In the genomic region with DNA sequence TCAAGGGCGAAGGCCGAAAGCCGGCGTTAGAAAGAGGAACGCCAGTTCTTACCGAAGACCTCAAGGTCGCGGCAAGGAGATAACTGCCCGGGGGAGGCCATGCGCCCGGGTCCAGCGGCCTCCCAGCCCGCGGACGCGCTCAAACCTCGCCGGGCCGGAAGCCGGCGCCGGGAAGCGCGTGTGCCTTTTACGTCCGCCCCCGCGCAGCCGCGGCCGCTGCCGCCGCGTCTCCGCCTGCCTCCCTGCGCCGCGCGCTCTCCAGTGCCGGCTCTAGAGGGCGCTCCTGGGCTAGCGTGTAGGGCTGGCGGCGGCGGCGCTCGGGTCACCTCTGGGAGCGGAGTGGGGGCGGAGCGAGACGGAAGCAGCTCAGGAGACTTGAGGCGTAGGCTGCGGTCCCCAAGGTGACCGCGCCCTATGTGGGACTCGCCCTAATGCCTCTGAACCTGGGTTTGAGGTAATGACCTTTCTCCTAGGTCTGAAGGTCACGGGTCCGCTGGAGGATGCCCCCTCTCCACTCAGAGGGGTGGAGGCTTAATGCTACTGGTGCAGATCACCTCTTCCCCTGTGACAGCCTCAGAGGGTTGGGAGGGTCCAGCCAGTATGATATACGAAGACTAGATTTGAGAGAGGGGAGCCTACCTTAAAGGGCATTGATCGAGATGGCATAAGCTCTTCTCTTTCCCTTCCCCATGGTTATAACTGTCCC, we compare ENCODE assay signal across 8 cellular contexts. TPM values are rescaled to one million over a fixed set of nuclear protein-coding genes. Genes with fewer than 3 reads are reported as not detected.
DNase-seq lines count a peak whose midpoint lies in the region; ATAC-seq, FAIRE-seq and TF ChIP-seq lines count a peak whose summit lies in the region.

No MANE protein-coding gene starts in this region.

- TF ChIP-seq CTCF in AG10803 (conservative IDR thresholded peaks at IDR 0.05; ENCODE audit: low read length) = peak; percentile 29; the same call in 1 of the 2 replicates
- peak; percentile 53 for TF ChIP-seq CTCF in colonic mucosa (IDR thresholded peaks at IDR 0.05)
- peak; percentile 84 for TF ChIP-seq CTCF in HepG2 (CRISPR knock-in tag; IDR thresholded peaks at IDR 0.05)

- peak overlapping the region; percentile 63 to 67 for H3K9ac ChIP-seq in colonic mucosa (ENCODE audit: low read depth in 2 of 2, low read length in 2 of 2)
- peak overlapping the region; percentile 89 for H3K9ac ChIP-seq in HepG2 (ENCODE audit: insufficient read depth, low read depth, low read length)

- H3K36me3 ChIP-seq in colonic mucosa (no peaks in the 10 kb centered on the region), HepG2 (replicated peaks in 1 of 2; ENCODE audit: control insufficient read depth in 1 of 2, insufficient read depth in 2 of 2, low read length in 2 of 2) (peaks cover 3 to 15% of the 10 kb centered on the region in 2 experiments; a peak in 4 of 5 replicates)

- H3K4me3 ChIP-seq in AG10803 (ENCODE audit: low read length) (peak overlapping the region; percentile 82), colonic mucosa (peak overlapping the region; percentile 62), HepG2 (replicated peaks in 1 of 3; ENCODE audit: insufficient read depth in 1 of 3, low read depth in 2 of 3, low read length in 3 of 3) (peak overlapping the region; percentile 64 to 84 (median 79); a peak in 5 of 6 replicates)

- TF ChIP-seq EP300 in HepG2 (IDR thresholded peaks at IDR 0.05; ENCODE audit: low read depth in 2 of 2, low read length in 2 of 2) (no peak), HepG2 (CRISPR knock-in tag; IDR thresholded peaks at IDR 0.05; ENCODE audit: borderline replicate concordance) (no peak)

- H3K79me2 ChIP-seq in HepG2 (ENCODE audit: insufficient read depth, low read length) = peaks cover 11% of the 10 kb centered on the region

- POLR2A ChIA-PET in HepG2 (lab: Yijun Ruan, JAX) = interaction anchor here (0.5 to 2.0 kb wide), 4 partner anchors 8 to 43 kb away, joined by 3 to 51 read pairs (median 4); no protein-coding TSS in a partner anchor

- peak; percentile 77 for TF ChIP-seq RAD21 in HepG2 (CRISPR knock-in tag; IDR thresholded peaks at IDR 0.05)

- TF ChIP-seq POLR2A in HepG2 (IDR thresholded peaks at IDR 0.05; ENCODE audit: insufficient read depth in 1 of 2, low read depth in 2 of 2, low read length in 2 of 2) = no peak; a peak in 1 of 4 replicates

- peak overlapping the region; percentile 83 for H3K4me2 ChIP-seq in HepG2 (ENCODE audit: low read depth, low read length)

- DNase-seq in AG10803 (ENCODE audit: low read depth) (peak; percentile 72), NCI-H446 (lab: John Stamatoyannopoulos, UW) (peak; percentile 47 to 84), colonic mucosa (peak; percentile 90), HepG2 (ENCODE audit: low spot score) (peak; percentile 45)
- DNase-seq in activated CD4-positive, alpha-beta T cell treated with anti-CD3 and anti-CD28 coated beads for 48 hours = peak; percentile 91
- DNase-seq in stimulated activated CD4-positive, alpha-beta T cell treated with anti-CD3 and anti-CD28 coated beads, Interleukin-2, amount 100 ng/mL, for 48 hours = peak; percentile 81 to 88

- H3K27ac ChIP-seq in colonic mucosa (peak overlapping the region; percentile 90), HepG2 (ENCODE audit: extremely low read length, insufficient read depth, low read length) (peak overlapping the region; percentile 91)

- H3K9me3 ChIP-seq in colonic mucosa = no peaks in the 10 kb centered on the region
- H3K9me3 ChIP-seq in HepG2 (ENCODE audit: low read length) = no peaks in the 10 kb centered on the region

- CTCF ChIA-PET in HepG2 (lab: Yijun Ruan, JAX; ENCODE audit: low intra/inter-chr PET ratio, low total read pairs) = interaction anchor here (0.7 to 0.9 kb wide), 2 partner anchors 9 to 43 kb away, joined by 3 read pairs; no protein-coding TSS in a partner anchor

- no peak overlapping the region for H2AFZ ChIP-seq in HepG2 (ENCODE audit: low read length)

- H3K27me3 ChIP-seq in colonic mucosa (no peaks in the 10 kb centered on the region), HepG2 (ENCODE audit: control insufficient read depth in 1 of 2, insufficient read depth in 2 of 2, low read length in 2 of 2) (no peaks in the 10 kb centered on the region; a peak in 1 of 5 replicates)

- BruUV-seq in HepG2 (replicated peaks; lab: Mats Ljungman, UMichigan) = no TSS peak

- peak; percentile 79 for ATAC-seq in GM18909 (IDR thresholded peaks at IDR 0.05; ENCODE audit: poor library complexity, unreplicated experiment)
- ATAC-seq in HG03175 (IDR thresholded peaks at IDR 0.05; ENCODE audit: unreplicated experiment) = peak; percentile 74
- ATAC-seq in HepG2 = peak; percentile 83

- in situ Hi-C loops in HepG2 (cut with HindIII; ENCODE audit: extremely low pct_ligation_motif_present, low pct_unique_long_range_greater_than_20kb) = no loop called here

- H4K20me1 ChIP-seq in HepG2 (ENCODE audit: insufficient read depth, low read length) = peaks cover 8% of the 10 kb centered on the region

- H3K4me1 ChIP-seq in colonic mucosa (no peaks in the 10 kb centered on the region), HepG2 (ENCODE audit: insufficient read depth, low read length) (peaks cover 29% of the 10 kb centered on the region)

- no peak for FAIRE-seq in HepG2 (lab: Jason Lieb, UNC)

- no CpG with 5 or more reads among the region's 60 CpGs for WGBS in HepG2 (ENCODE audit: low lambda C conversion rate)

- intact Hi-C loops in colonic mucosa (cut with DNase I) = loop anchor here (5.0 kb wide), 1 partner anchor 72 kb away; the partner anchor contains the start of gene SLC25A43
- intact Hi-C loops in HepG2 (cut with micrococcal nuclease; ENCODE audit: unreplicated experiment) = loop anchor here (2.0 to 5.0 kb wide), 2 partner anchors 43 to 50 kb away; no protein-coding TSS in a partner anchor

TF ChIP-seq in HepG2, 621 proteins besides CTCF, POLR2A, EP300 and RAD21 (continues in another document):
- TF ChIP-seq ZNF709 (CRISPR knock-in tag; IDR thresholded peaks at IDR 0.05) = peak; percentile 49; the same call in 1 of the 2 replicates
- TF ChIP-seq TFDP2 (CRISPR knock-in tag; IDR thresholded peaks at IDR 0.05) = peak; percentile 55; the same call in 1 of the 2 replicates
- peak; percentile 79 for TF ChIP-seq GATAD1 (CRISPR knock-in tag; IDR thresholded peaks at IDR 0.05)
- no peak for TF ChIP-seq ZNF337 (CRISPR knock-in tag; IDR thresholded peaks at IDR 0.05; ENCODE audit: borderline replicate concordance, low read depth)
- TF ChIP-seq SALL1 (CRISPR knock-in tag; IDR thresholded peaks at IDR 0.05) = peak; percentile 52
- peak; percentile 32; the same call in 1 of the 2 replicates for TF ChIP-seq ZNF710 (CRISPR knock-in tag; IDR thresholded peaks at IDR 0.05; ENCODE audit: borderline replicate concordance)

RNA-seq across cellular contexts. Expression of gene SLC25A5, which starts 0.8 kb away (rescaled TPM):
- total RNA-seq in colonic mucosa = 1,000 to 10,000 TPM; 1,091 to 1,162 TPM
- total RNA-seq in HepG2 (2016; rRNA removed; fragmentation: Illumina TruSeq; extraction: Trizol) = 300 and 472 TPM in 2 replicates
- 168 and 187 TPM in 2 replicates for total RNA-seq in HepG2 (2016; cell fraction: cytosol; rRNA removed; fragmentation: Illumina TruSeq; extraction: Trizol; ENCODE audit: low read depth)
- 312 and 459 TPM in 2 replicates for total RNA-seq in HepG2 (2016; cell fraction: insoluble cytoplasmic fraction; rRNA removed; fragmentation: Illumina TruSeq; extraction: Trizol)
- total RNA-seq in HepG2 (2016; cell fraction: membrane; rRNA removed; fragmentation: Illumina TruSeq; extraction: Trizol) = 296 and 308 TPM in 2 replicates
- total RNA-seq in HepG2 (2016; cell fraction: nucleus; rRNA removed; fragmentation: Illumina TruSeq; extraction: Trizol) = 148 TPM in 2 replicates
- 356 and 402 TPM in 2 replicates for polyA plus RNA-seq in HepG2 (2011; rRNA removed)
- 679 and 773 TPM in 2 replicates for polyA plus RNA-seq in HepG2 (2011; cell fraction: cytosol; rRNA removed)
- polyA plus RNA-seq in HepG2 (2011; cell fraction: nucleus; rRNA removed) = 192 and 211 TPM in 2 replicates
- 586 and 628 TPM in 2 replicates for polyA plus RNA-seq in HepG2 (2012)
- polyA plus RNA-seq in HepG2 (2016; cell fraction: cytosol; fragmentation: Illumina TruSeq; extraction: Trizol; ENCODE audit: low read depth) = 295 and 308 TPM in 2 replicates
- 691 and 717 TPM in 2 replicates for polyA plus RNA-seq in HepG2 (2016; cell fraction: insoluble cytoplasmic fraction; fragmentation: Illumina TruSeq; extraction: Trizol; ENCODE audit: low read depth)
- 394 and 413 TPM in 2 replicates for polyA plus RNA-seq in HepG2 (2016; cell fraction: membrane; fragmentation: Illumina TruSeq; extraction: Trizol; ENCODE audit: low read depth)
- 277 and 278 TPM in 2 replicates for polyA plus RNA-seq in HepG2 (2016; cell fraction: nucleus; fragmentation: Illumina TruSeq; extraction: Trizol; ENCODE audit: insufficient read depth, low read depth)
- polyA minus RNA-seq in HepG2 (2011; rRNA and poly(A)+ RNA removed; ENCODE audit: low replicate concordance) = 640 and 785 TPM in 2 replicates
- 273 and 289 TPM in 2 replicates for polyA minus RNA-seq in HepG2 (2011; cell fraction: cytosol; rRNA and poly(A)+ RNA removed)
- 64.6 and 78.3 TPM in 2 replicates for polyA minus RNA-seq in HepG2 (2011; cell fraction: nucleus; rRNA and poly(A)+ RNA removed)

Comparison
In these comparisons a context has a peak if more than half of its experiments do, and no peak if none do; other contexts are left out.
1. Peak in every context shown above with its lines: DNase-seq, ATAC-seq, H3K4me3 ChIP-seq and H3K27ac ChIP-seq.
2. CTCF ChIP-seq: peak in every context shown above with its lines; median percentile 84 in HepG2; 53 in colonic mucosa; 29 in AG10803.